Comparison of ENCODE assay signal across 8 cellular contexts in the genomic region with DNA sequence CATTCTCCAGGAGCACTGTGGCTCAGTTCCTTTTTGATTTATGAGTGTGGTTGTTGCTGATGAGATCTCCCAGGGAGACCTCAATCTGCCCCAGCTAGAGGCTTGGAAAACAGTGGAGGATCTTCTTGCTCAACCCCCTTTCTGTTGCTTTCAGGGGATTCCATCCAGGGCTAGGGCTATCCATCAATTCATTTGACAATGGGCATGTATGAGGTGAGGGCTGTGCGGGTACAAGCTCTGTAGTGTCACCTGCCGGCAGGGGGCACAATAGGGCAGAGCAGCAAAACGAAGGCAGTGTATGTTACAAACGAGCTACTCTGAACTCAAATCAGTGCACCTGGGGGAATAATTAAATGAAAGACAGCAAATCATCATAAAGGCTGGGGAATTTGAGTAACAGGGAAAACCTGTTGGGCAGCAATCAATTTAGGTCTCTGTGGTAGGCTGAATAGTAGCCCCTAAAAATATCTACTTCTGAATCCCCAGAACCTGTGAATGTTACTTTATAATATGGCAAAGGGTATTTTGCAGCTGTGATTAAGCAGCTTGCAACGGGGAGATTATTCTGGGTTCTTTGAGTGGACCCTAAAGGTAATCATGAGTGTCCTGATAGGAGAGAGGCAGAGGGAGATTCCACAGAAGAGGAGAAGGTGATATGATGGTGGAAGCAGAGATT.
A peak's percentile ranks its signal among the peaks of the same experiment; 100 is the strongest.
DNase-seq lines count a peak whose midpoint lies in the region; ATAC-seq and TF ChIP-seq lines count a peak whose summit lies in the region.

No MANE protein-coding gene starts in this region.

- peaks cover 12% of the 10 kb centered on the region for H3K4me1 ChIP-seq in adipocyte (ENCODE audit: control insufficient read depth, insufficient read depth, low read length)

- no peak for TF ChIP-seq POLR2A in NB4 (IDR thresholded peaks at IDR 0.05; ENCODE audit: extremely low read depth, insufficient read length)

- TF ChIP-seq CTCF in AG09319 (IDR thresholded peaks at IDR 0.05; ENCODE audit: low read depth, low read length) (peak; percentile 77), NB4 (IDR thresholded peaks at IDR 0.05; ENCODE audit: low read depth, low read length) (peak; percentile 89)

- H3K4me3 Mint-ChIP-seq in T-helper 17 cell: no peak overlapping the region

- H3K9me3 ChIP-seq in T-helper 17 cell (ENCODE audit: control insufficient read depth, low read length, poor library complexity, severe bottlenecking) (no peaks in the 10 kb centered on the region), adipocyte (ENCODE audit: control insufficient read depth, low read length) (no peaks in the 10 kb centered on the region)

- H3K4me3 ChIP-seq in NB4 (ENCODE audit: low read depth, low read length) (no peak overlapping the region), adipocyte (ENCODE audit: low read length) (no peak overlapping the region)

- no peaks in the 10 kb centered on the region for H3K36me3 ChIP-seq in adipocyte (ENCODE audit: control insufficient read depth, insufficient read depth, low read length, severe bottlenecking)

- no peak for DNase-seq in AG09319 (ENCODE audit: extremely low read depth, low read depth)
- peak; percentile 65 for DNase-seq in NB4 (ENCODE audit: low read depth)
- peak; percentile 56 to 76 (median 60) for DNase-seq in T-helper 17 cell
- peak; percentile 60 for DNase-seq in adipocyte (ENCODE audit: low read depth)
- DNase-seq in iPS DF 19.7 (ENCODE audit: low read depth, low spot score): peak; percentile 47
- DNase-seq in stimulated activated CD4-positive, alpha-beta T cell treated with anti-CD3 and anti-CD28 coated beads, Interleukin-12 subunit alpha, Interleukin-12 subunit beta, amount 100 ng/mL, for 24 hours (ENCODE audit: low read depth in 2 of 2): peak; percentile 42 to 70

- H3K27ac Mint-ChIP-seq in T-helper 17 cell: no peak overlapping the region

- no peaks in the 10 kb centered on the region for H3K27me3 ChIP-seq in adipocyte (replicated peaks; ENCODE audit: control insufficient read depth, insufficient read depth, low read length)

- H3K36me3 Mint-ChIP-seq in T-helper 17 cell (ENCODE audit: low read depth): peaks cover 2% of the 10 kb centered on the region

- H3K9ac ChIP-seq in adipocyte (ENCODE audit: low read length): peak overlapping the region; percentile 16

- peaks cover 22% of the 10 kb centered on the region for H3K27me3 Mint-ChIP-seq in T-helper 17 cell

- ATAC-seq in GM19351 (IDR thresholded peaks at IDR 0.05; ENCODE audit: unreplicated experiment) (peak; percentile 64), T-helper 17 cell (peak; percentile 91), HG03457 (IDR thresholded peaks at IDR 0.05; ENCODE audit: unreplicated experiment) (no peak)

- H3K4me1 Mint-ChIP-seq in T-helper 17 cell: peaks cover 6% of the 10 kb centered on the region
